Comparison of ENCODE assay signal across 16 cellular contexts in genomic region chr20:22282696-22283095, GRCh38.
DNase-seq lines count a peak whose midpoint lies in the region; TF ChIP-seq lines count a peak whose summit lies in the region.
"Had no signal": no experiment of that assay in that cellular context is flagged by ENCODE, and none has a peak within 500 bp of the region (broad histone marks: within the 10 kb centered on the region; RNA-seq: fewer than 3 reads in every experiment).

No MANE protein-coding gene starts in this region.

- H3K4me3 ChIP-seq in mammary epithelial cell (replicated peaks in 1 of 3; ENCODE audit: insufficient read depth in 1 of 3, low read depth in 2 of 3, low read length in 3 of 3) (no peak overlapping the region), testis (peak overlapping the region in 1 of 2 donors; percentile 16), thyroid gland (replicated peaks in 1 of 3) (no peak overlapping the region)
- H3K4me3 ChIP-seq: BLaER1 treated with 17β-estradiol and CSF1 and Interleukin-3, amounts not matched to agents 10 nM and 100 nM; GM12878 had no signal

- H4K20me1 ChIP-seq in mammary epithelial cell (ENCODE audit: insufficient read depth, low read length): no peaks in the 10 kb centered on the region
- H4K20me1 ChIP-seq: BLaER1 treated with 17β-estradiol and CSF1 and Interleukin-3, amounts not matched to agents 10 nM and 100 nM had no signal

- in situ Hi-C loops in mammary epithelial cell (cut with MboI; ENCODE audit: low sequenced_read_pairs in 2 of 2): no loop called here

- H2AFZ ChIP-seq in mammary epithelial cell (ENCODE audit: low read depth, low read length): no peak overlapping the region

- TF ChIP-seq CTCF in MCF 10A (IDR thresholded peaks at IDR 0.05; ENCODE audit: unreplicated experiment) (no peak), mammary epithelial cell (conservative IDR thresholded peaks at IDR 0.05 in 1 of 2, IDR thresholded peaks at IDR 0.05 in 1 of 2; ENCODE audit: extremely low read depth in 1 of 2, insufficient read depth in 1 of 2, low read depth in 1 of 2, low read length in 2 of 2) (no peak), testis (IDR thresholded peaks at IDR 0.05) (no peak), thyroid gland (IDR thresholded peaks at IDR 0.05) (no peak)

- no peaks in the 10 kb centered on the region for H3K36me3 Mint-ChIP-seq in MCF 10A (ENCODE audit: insufficient read depth, unreplicated experiment)
- H3K36me3 Mint-ChIP-seq: CD8-positive, alpha-beta T cell had no signal

- intact Hi-C loops in MCF 10A (cut with micrococcal nuclease): no loop called here
- intact Hi-C loops in mammary epithelial cell (cut with micrococcal nuclease): no loop called here
- intact Hi-C loops in testis (cut with DNase I; ENCODE audit: low total_unique reads): no loop called here
- intact Hi-C loops in posterior cingulate gyrus (cut with DNase I): no loop called here
- intact Hi-C loops in thyroid gland (cut with DNase I): no loop called here

- H3K27ac ChIP-seq in mammary epithelial cell (ENCODE audit: insufficient read depth, low read depth, low read length) (no peak overlapping the region), testis (no peak overlapping the region), thyroid gland (no peak overlapping the region)
- H3K27ac ChIP-seq: BLaER1 treated with 17β-estradiol and CSF1 and Interleukin-3, amounts not matched to agents 10 nM and 100 nM had no signal

- no peaks in the 10 kb centered on the region for H3K9me3 Mint-ChIP-seq in MCF 10A (ENCODE audit: unreplicated experiment)
- H3K9me3 Mint-ChIP-seq: CD8-positive, alpha-beta T cell; H9 had no signal

- CTCF ChIA-PET in MCF 10A (lab: Yijun Ruan, JAX) (no interaction called here), mammary epithelial cell (lab: Charles Lee; ENCODE audit: low non-redundant PET) (no interaction called here)

- H3K4me1 ChIP-seq in mammary epithelial cell (ENCODE audit: insufficient read depth, low read length): no peaks in the 10 kb centered on the region
- H3K4me1 ChIP-seq in testis: no peaks in the 10 kb centered on the region
- no peaks in the 10 kb centered on the region for H3K4me1 ChIP-seq in thyroid gland
- H3K4me1 ChIP-seq: BLaER1 treated with 17β-estradiol and CSF1 and Interleukin-3, amounts not matched to agents 10 nM and 100 nM had no signal

- H3K9me3 ChIP-seq in mammary epithelial cell (replicated peaks; ENCODE audit: insufficient read depth, low read length) (no peaks in the 10 kb centered on the region), testis (no peaks in the 10 kb centered on the region), thyroid gland (no peaks in the 10 kb centered on the region)
- H3K9me3 ChIP-seq: BLaER1 treated with 17β-estradiol and CSF1 and Interleukin-3, amounts not matched to agents 10 nM and 100 nM had no signal

- no peak overlapping the region for H3K4me2 ChIP-seq in mammary epithelial cell (ENCODE audit: insufficient read depth, low read depth, low read length)
- H3K4me2 ChIP-seq: BLaER1 treated with 17β-estradiol and CSF1 and Interleukin-3, amounts not matched to agents 10 nM and 100 nM had no signal

- dilution Hi-C loops in mammary epithelial cell (cut with HindIII; ENCODE audit: low sequenced_read_pairs): no loop called here

- no peaks in the 10 kb centered on the region for H3K27me3 Mint-ChIP-seq in MCF 10A (ENCODE audit: insufficient read depth, unreplicated experiment)
- H3K27me3 Mint-ChIP-seq: B cell had no signal

- no peaks in the 10 kb centered on the region for H3K27me3 ChIP-seq in mammary epithelial cell (ENCODE audit: insufficient read depth, low read length)
- no peaks in the 10 kb centered on the region for H3K27me3 ChIP-seq in testis
- H3K27me3 ChIP-seq in thyroid gland: no peaks in the 10 kb centered on the region
- H3K27me3 ChIP-seq: BLaER1 treated with 17β-estradiol and CSF1 and Interleukin-3, amounts not matched to agents 10 nM and 100 nM had no signal

- BruUV-seq in MCF 10A (replicated peaks; lab: Mats Ljungman, UMichigan): no TSS peak
- no TSS peak for BruUV-seq in mammary epithelial cell (replicated peaks; lab: Mats Ljungman, UMichigan)

- WGBS in mammary epithelial cell (ENCODE audit: low coverage, missing lambda C conversion rate): 44% methylated on average over 3 of the region's 3 CpGs
- 36 to 62% methylated on average over 3 of the region's 3 CpGs for WGBS in testis, 2 donors
- WGBS in thyroid gland, 2 donors: 74 to 83% methylated on average over 3 of the region's 3 CpGs

- POLR2A ChIA-PET in MCF 10A (lab: Yijun Ruan, JAX): interaction anchor here (1.4 kb wide), 1 partner anchor 25 kb away, joined by 3 read pairs; no protein-coding TSS in a partner anchor

- H3K4me3 Mint-ChIP-seq in MCF 10A (ENCODE audit: unreplicated experiment): no peak overlapping the region
- H3K4me3 Mint-ChIP-seq: B cell; CD8-positive, alpha-beta T cell; H9 had no signal

- TF ChIP-seq POLR2A in testis (IDR thresholded peaks at IDR 0.05) (no peak), thyroid gland (IDR thresholded peaks at IDR 0.05) (no peak)

- no peak overlapping the region for H3K9ac ChIP-seq in mammary epithelial cell (ENCODE audit: insufficient read depth, low read length)
- H3K9ac ChIP-seq: BLaER1 treated with 17β-estradiol and CSF1 and Interleukin-3, amounts not matched to agents 10 nM and 100 nM had no signal

- no peaks in the 10 kb centered on the region for H3K79me2 ChIP-seq in mammary epithelial cell (ENCODE audit: insufficient read depth, low read length)

- DNase-seq in MCF 10A (ENCODE audit: unreplicated experiment) (no peak), mammary epithelial cell (no peak), HT1080 (ENCODE audit: low read depth) (peak; percentile 3), RPMI7951 (ENCODE audit: low read depth) (peak; percentile 12), testis (peak; percentile 62), posterior cingulate gyrus (no peak), thyroid gland (no peak)
- DNase-seq: Calu3; CD8-positive, alpha-beta T cell; DMS79 treated with DMSO at 0.1 percent for 48 hours; EL; H9; IMR-90 had no signal

- H3K36me3 ChIP-seq in mammary epithelial cell (ENCODE audit: insufficient read depth, low read length) (no peaks in the 10 kb centered on the region), testis (ENCODE audit: low read depth, missing control alignments) (no peaks in the 10 kb centered on the region), thyroid gland (no peaks in the 10 kb centered on the region)
- H3K36me3 ChIP-seq: BLaER1 treated with 17β-estradiol and CSF1 and Interleukin-3, amounts not matched to agents 10 nM and 100 nM had no signal

- H3K4me1 Mint-ChIP-seq in MCF 10A (ENCODE audit: insufficient read depth, unreplicated experiment): peaks cover 14% of the 10 kb centered on the region
- H3K4me1 Mint-ChIP-seq: B cell, H9 had no signal

- peak overlapping the region; percentile 12 for H3K27ac Mint-ChIP-seq in MCF 10A (ENCODE audit: low read depth, unreplicated experiment)
- H3K27ac Mint-ChIP-seq: B cell; CD8-positive, alpha-beta T cell; H9 had no signal

Comparison
In these comparisons a context has a peak if more than half of its experiments do, and no peak if none do; other contexts are left out.
1. DNase-seq: peak in HT1080 (single experiment), RPMI7951 (single experiment) and testis (single experiment); none in MCF 10A (single experiment), mammary epithelial cell (single experiment), posterior cingulate gyrus (0 of 10) and thyroid gland (0 of 2).